In the genomic region with DNA sequence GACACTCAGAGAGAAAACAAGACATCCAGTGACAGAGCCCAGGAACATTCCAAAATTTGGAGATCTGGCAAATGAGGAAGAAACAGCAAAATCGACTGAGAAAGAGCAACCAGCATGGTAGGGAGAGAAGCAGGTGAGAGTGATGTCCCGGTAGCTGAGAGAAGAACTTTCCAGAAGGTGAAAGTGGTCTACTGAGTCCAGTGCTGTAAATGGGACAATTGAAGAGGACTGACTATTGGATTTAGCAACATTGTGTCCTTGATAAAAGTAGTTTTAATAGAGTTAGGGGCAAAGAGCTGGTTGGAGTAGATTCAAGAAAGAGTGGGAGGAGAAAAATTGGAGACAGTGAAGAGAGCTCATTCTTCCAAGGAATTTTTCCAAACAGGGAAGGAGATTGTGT, we compare ENCODE assay signal across 17 cellular contexts. TPM values are rescaled to one million over a fixed set of nuclear protein-coding genes. Genes with fewer than 3 reads are reported as not detected.
DNase-seq lines count a peak whose midpoint lies in the region; ATAC-seq lines count a peak whose summit lies in the region.
"Had no signal": no experiment of that assay in that cellular context is flagged by ENCODE, and none has a peak within 500 bp of the region (broad histone marks: within the 10 kb centered on the region; RNA-seq: fewer than 3 reads in every experiment).

No MANE protein-coding gene starts in this region.

- peaks cover 49% of the 10 kb centered on the region for H3K4me1 Mint-ChIP-seq in stimulated activated naive CD8-positive, alpha-beta T cell treated with anti-CD3 and anti-CD28 coated beads, Interleukin-15, Interleukin-2, amounts not matched to agents 100 ng/mL and 50 ng/mL, for 24 hours (ENCODE audit: low read depth)
- peaks cover 63% of the 10 kb centered on the region for H3K4me1 Mint-ChIP-seq in stimulated activated naive CD8-positive, alpha-beta T cell treated with anti-CD3 and anti-CD28 coated beads, Interleukin-15, amount 100 ng/mL, for 72 hours
- H3K4me1 Mint-ChIP-seq in T-helper 17 cell = peaks cover 39% of the 10 kb centered on the region
- peaks cover 14 to 25% of the 10 kb centered on the region in 2 donors for H3K4me1 Mint-ChIP-seq in effector memory CD8-positive, alpha-beta T cell (ENCODE audit: low read depth in 2 of 2)
- H3K4me1 Mint-ChIP-seq: mesothelial cell of epicardium had no signal

- peak overlapping the region; percentile 34 for H3K27ac Mint-ChIP-seq in stimulated activated naive CD8-positive, alpha-beta T cell treated with anti-CD3 and anti-CD28 coated beads, Interleukin-15, Interleukin-2, amounts not matched to agents 100 ng/mL and 50 ng/mL, for 24 hours
- H3K27ac Mint-ChIP-seq in stimulated activated naive CD8-positive, alpha-beta T cell treated with anti-CD3 and anti-CD28 coated beads, Interleukin-15, amount 100 ng/mL, for 72 hours = no peak overlapping the region
- peak overlapping the region; percentile 91 for H3K27ac Mint-ChIP-seq in T-helper 17 cell
- peak overlapping the region; percentile 18 to 94 for H3K27ac Mint-ChIP-seq in effector memory CD8-positive, alpha-beta T cell
- H3K27ac Mint-ChIP-seq: mesothelial cell of epicardium had no signal

- no peak overlapping the region for H3K4me3 Mint-ChIP-seq in stimulated activated naive CD8-positive, alpha-beta T cell treated with anti-CD3 and anti-CD28 coated beads, Interleukin-15, Interleukin-2, amounts not matched to agents 100 ng/mL and 50 ng/mL, for 24 hours
- no peak overlapping the region for H3K4me3 Mint-ChIP-seq in stimulated activated naive CD8-positive, alpha-beta T cell treated with anti-CD3 and anti-CD28 coated beads, Interleukin-15, amount 100 ng/mL, for 72 hours
- peak overlapping the region; percentile 47 for H3K4me3 Mint-ChIP-seq in T-helper 17 cell
- no peak overlapping the region for H3K4me3 Mint-ChIP-seq in effector memory CD8-positive, alpha-beta T cell
- H3K4me3 Mint-ChIP-seq: mesothelial cell of epicardium had no signal

- DNase-seq in stimulated activated naive CD8-positive, alpha-beta T cell treated with anti-CD3 and anti-CD28 coated beads, Interleukin-15, amount 100 ng/mL, for 72 hours = no peak
- DNase-seq in T-helper 17 cell (no peak), NCI-H345 treated with DMSO at 0.1 percent for 48 hours (lab: John Stamatoyannopoulos, UW; ENCODE audit: unreplicated experiment) (no peak), NCI-H146 (lab: John Stamatoyannopoulos, UW) (no peak)
- no peak for DNase-seq in effector memory CD8-positive, alpha-beta T cell
- DNase-seq: activated CD4-positive, alpha-beta T cell treated with anti-CD3 and anti-CD28 coated beads, Interleukin-2, amount 50 U/mL, for 48 hours; anterior cingulate cortex; GM23248; Kasumi-1; NCI-H1436 treated with DMSO at 0.1 percent for 48 hours; NCI-H82; stimulated activated CD4-positive, alpha-beta T cell treated with anti-CD3 and anti-CD28 coated beads, Interleukin-4, amount 100 ng/mL, for 24 hours; upper lobe of left lung had no signal

- no peaks in the 10 kb centered on the region for H3K9me3 ChIP-seq in T-helper 17 cell (ENCODE audit: control insufficient read depth, low read length, poor library complexity, severe bottlenecking)
- H3K9me3 ChIP-seq: breast epithelium, upper lobe of left lung had no signal

- no peaks in the 10 kb centered on the region for H3K9me3 Mint-ChIP-seq in stimulated activated naive CD8-positive, alpha-beta T cell treated with anti-CD3 and anti-CD28 coated beads, Interleukin-15, Interleukin-2, amounts not matched to agents 100 ng/mL and 50 ng/mL, for 24 hours
- H3K9me3 Mint-ChIP-seq in stimulated activated naive CD8-positive, alpha-beta T cell treated with anti-CD3 and anti-CD28 coated beads, Interleukin-15, amount 100 ng/mL, for 72 hours = no peaks in the 10 kb centered on the region
- H3K9me3 Mint-ChIP-seq in effector memory CD8-positive, alpha-beta T cell = no peaks in the 10 kb centered on the region
- H3K9me3 Mint-ChIP-seq: mesothelial cell of epicardium had no signal

- peaks cover 98% of the 10 kb centered on the region for H3K36me3 Mint-ChIP-seq in stimulated activated naive CD8-positive, alpha-beta T cell treated with anti-CD3 and anti-CD28 coated beads, Interleukin-15, Interleukin-2, amounts not matched to agents 100 ng/mL and 50 ng/mL, for 24 hours (ENCODE audit: low read depth)
- peaks cover 18% of the 10 kb centered on the region for H3K36me3 Mint-ChIP-seq in T-helper 17 cell (ENCODE audit: low read depth)
- peaks cover 95% of the 10 kb centered on the region for H3K36me3 Mint-ChIP-seq in effector memory CD8-positive, alpha-beta T cell (ENCODE audit: insufficient read depth)

- no peak for ATAC-seq in stimulated activated naive CD8-positive, alpha-beta T cell treated with anti-CD3 and anti-CD28 coated beads, Interleukin-15, amount 100 ng/mL, for 72 hours
- ATAC-seq in T-helper 17 cell (no peak), HG03025 (IDR thresholded peaks at IDR 0.05; ENCODE audit: low FRiP score, unreplicated experiment) (no peak)
- no peak for ATAC-seq in effector memory CD8-positive, alpha-beta T cell (replicated peaks)

- H3K27me3 Mint-ChIP-seq in stimulated activated naive CD8-positive, alpha-beta T cell treated with anti-CD3 and anti-CD28 coated beads, Interleukin-15, Interleukin-2, amounts not matched to agents 100 ng/mL and 50 ng/mL, for 24 hours = no peaks in the 10 kb centered on the region
- H3K27me3 Mint-ChIP-seq in stimulated activated naive CD8-positive, alpha-beta T cell treated with anti-CD3 and anti-CD28 coated beads, Interleukin-15, amount 100 ng/mL, for 72 hours = no peaks in the 10 kb centered on the region
- H3K27me3 Mint-ChIP-seq in T-helper 17 cell = no peaks in the 10 kb centered on the region
- H3K27me3 Mint-ChIP-seq in effector memory CD8-positive, alpha-beta T cell = no peaks in the 10 kb centered on the region

RNA-seq across cellular contexts. Expression of a gene that starts 15.0 kb away (rescaled TPM):
- 10 to 100 TPM; 17.0 to 18.9 TPM for total RNA-seq in T-helper 17 cell

RNA-seq across cellular contexts. Expression of a gene that starts 21.4 kb away (rescaled TPM):
- 10 to 100 TPM; 40.5 to 48.1 TPM for total RNA-seq in T-helper 17 cell

Comparison
In these comparisons a context has a peak if more than half of its experiments do, and no peak if none do; other contexts are left out.
1. H3K27ac Mint-ChIP-seq: peak in stimulated activated naive CD8-positive, alpha-beta T cell treated with anti-CD3 and anti-CD28 coated beads, Interleukin-15, Interleukin-2, amounts not matched to agents 100 ng/mL and 50 ng/mL, for 24 hours (single experiment), T-helper 17 cell (single experiment) and effector memory CD8-positive, alpha-beta T cell (2 of 2); none in stimulated activated naive CD8-positive, alpha-beta T cell treated with anti-CD3 and anti-CD28 coated beads, Interleukin-15, amount 100 ng/mL, for 72 hours (0 of 2).